7 cellular contexts compared by ENCODE assay signal in the genomic region with DNA sequence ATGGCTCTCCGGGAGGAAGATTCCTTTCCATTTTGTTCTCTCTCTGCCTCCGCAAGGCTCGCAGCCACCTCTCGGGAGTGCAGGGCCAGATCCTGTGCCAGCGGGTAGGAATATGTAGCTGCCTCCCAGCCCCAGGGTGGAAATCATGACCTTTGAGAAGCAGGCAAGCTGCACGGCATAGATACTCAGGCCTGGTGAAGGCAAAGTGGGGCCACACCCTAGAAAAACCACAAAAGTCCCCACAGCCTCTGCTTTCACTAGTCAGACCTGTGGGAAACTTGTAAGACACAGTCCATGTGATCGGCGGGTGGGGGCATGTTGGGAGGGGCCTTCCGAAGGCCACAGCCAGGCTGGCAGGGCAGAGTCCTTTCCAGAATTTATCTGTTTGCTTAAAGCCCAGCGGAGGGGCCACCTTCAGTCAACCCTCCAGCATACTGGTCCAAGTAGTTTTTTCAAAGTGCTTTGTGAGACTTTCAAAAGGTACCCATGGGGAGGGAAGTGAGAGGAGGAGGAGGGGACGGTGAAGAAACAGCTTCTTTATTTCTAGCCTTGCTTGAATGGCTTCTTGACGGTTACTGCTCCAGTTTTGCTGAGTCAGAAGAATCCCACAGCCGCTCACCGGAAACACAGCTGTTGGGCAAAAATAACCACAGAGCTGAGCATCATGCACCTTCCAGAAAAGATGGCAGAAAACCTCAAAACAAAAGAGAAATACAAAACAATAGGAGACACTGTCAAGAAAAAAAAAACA. TPM values are rescaled to one million over a fixed set of nuclear protein-coding genes. Genes with fewer than 3 reads are reported as not detected.
A peak's percentile ranks its signal among the peaks of the same experiment; 100 is the strongest.
DNase-seq lines count a peak whose midpoint lies in the region; ATAC-seq and FAIRE-seq lines count a peak whose summit lies in the region.

A gene (plus strand): TSS at position 52 of the 751 bp plus-strand sequence. CDS start 16,562 bp downstream, outside the sequence.

- peaks cover 26% of the 10 kb centered on the region for H3K27me3 Mint-ChIP-seq in activated naive CD4-positive, alpha-beta T cell treated with anti-CD3 and anti-CD28 coated beads, Interleukin-2, amount 10 ng/mL, durations not matched to agents 7 days and 5 days

- peak; percentile 82 for ATAC-seq in GM19023 (IDR thresholded peaks at IDR 0.05; ENCODE audit: unreplicated experiment)
- peak; percentile 72 for ATAC-seq in HG03097 (IDR thresholded peaks at IDR 0.05; ENCODE audit: low FRiP score, unreplicated experiment)
- ATAC-seq in left cardiac atrium = peak; percentile 73 to 88

- H3K27ac Mint-ChIP-seq in activated naive CD4-positive, alpha-beta T cell treated with anti-CD3 and anti-CD28 coated beads, Interleukin-2, amount 10 ng/mL, durations not matched to agents 7 days and 5 days = peak within 1 kb of the TSS; percentile 100

- FAIRE-seq in HTR-8/SVneo (lab: Jason Lieb, UNC) = no peak

- peaks cover 39% of the 10 kb centered on the region for H3K4me1 Mint-ChIP-seq in activated naive CD4-positive, alpha-beta T cell treated with anti-CD3 and anti-CD28 coated beads, Interleukin-2, amount 10 ng/mL, durations not matched to agents 7 days and 5 days

- CTCF ChIA-PET in activated naive CD4-positive, alpha-beta T cell treated with anti-CD3 and anti-CD28 coated beads, Interleukin-2, amount 10 ng/mL, durations not matched to agents 7 days and 5 days (lab: Charles Lee) = interaction anchor here (0.7 to 2.5 kb wide), 12 partner anchors 9 to 418 kb away, joined by 3 to 11 read pairs (median 4); no protein-coding TSS in a partner anchor

- peak within 1 kb of the TSS; percentile 69 for H3K4me3 Mint-ChIP-seq in activated naive CD4-positive, alpha-beta T cell treated with anti-CD3 and anti-CD28 coated beads, Interleukin-2, amount 10 ng/mL, durations not matched to agents 7 days and 5 days

- H3K36me3 Mint-ChIP-seq in activated naive CD4-positive, alpha-beta T cell treated with anti-CD3 and anti-CD28 coated beads, Interleukin-2, amount 10 ng/mL, durations not matched to agents 7 days and 5 days = peaks cover 7% of the 10 kb centered on the region

- DNase-seq in SIG-M5 treated with dmso at 0.1 percent for 504 hours (lab: John Stamatoyannopoulos, UW; ENCODE audit: unreplicated experiment) = peak; percentile 99
- DNase-seq in activated naive CD4-positive, alpha-beta T cell treated with anti-CD3 and anti-CD28 coated beads, Interleukin-2, amount 10 ng/mL, durations not matched to agents 7 days and 5 days = peak; percentile 92
- DNase-seq in left cardiac atrium = peak; percentile 51
- DNase-seq in retina = peak; percentile 38
- no peak for DNase-seq in HTR-8/SVneo (ENCODE audit: insufficient read length, low spot score)

- H3K9me3 Mint-ChIP-seq in activated naive CD4-positive, alpha-beta T cell treated with anti-CD3 and anti-CD28 coated beads, Interleukin-2, amount 10 ng/mL, durations not matched to agents 7 days and 5 days = peaks cover 11% of the 10 kb centered on the region

- intact Hi-C loops in left cardiac atrium (cut with DNase I) = no loop called here

RNA-seq across cellular contexts. Expression of the gene that starts here (rescaled TPM):
- total RNA-seq in left cardiac atrium = 1 to 10 TPM; 1.3 to 2.1 TPM
